ENCODE assay signal across 28 cellular contexts in genomic region chr1:3608154-3608553, GRCh38. TPM values are rescaled to one million over a fixed set of nuclear protein-coding genes. Genes with fewer than 3 reads are reported as not detected.
"Had no signal": no experiment of that assay in that cellular context is flagged by ENCODE, and none has a peak within 500 bp of the region (broad histone marks: within the 10 kb centered on the region; RNA-seq: fewer than 3 reads in every experiment).

No MANE protein-coding gene starts in this region.

- ATAC-seq: gastroesophageal sphincter; left cardiac atrium; lower lobe of right lung; natural killer cell treated with Interleukin-12 subunit alpha and Interleukin-12 subunit beta and Interleukin-15 and Interleukin-18, amount 100 ng/mL, for 72 hours; pancreas; sciatic nerve; stimulated activated memory B cell treated with anti-CD40 and anti-IgM and Interleukin-4, amounts not matched to agents 10 μg/mL and 1 μg/mL and 100 μg/mL, for 72 hours; upper lobe of right lung had no signal

- H3K36me3 Mint-ChIP-seq: memory B cell; natural killer cell treated with Interleukin-12 subunit alpha and Interleukin-12 subunit beta and Interleukin-15 and Interleukin-18, amount 100 ng/mL, for 72 hours; stimulated activated memory B cell treated with anti-CD40 and anti-IgM and Interleukin-4, amounts not matched to agents 10 μg/mL and 1 μg/mL and 100 μg/mL, for 72 hours had no signal

- H3K36me3 ChIP-seq: esophagus muscularis mucosa, gastroesophageal sphincter, left ventricle myocardium inferior, lower lobe of right lung, pancreas, spleen, tibial nerve, upper lobe of right lung, vagina had no signal

- H3K27ac ChIP-seq: dorsolateral prefrontal cortex, epithelial cell of prostate, esophagus muscularis mucosa, gastroesophageal sphincter, left ventricle myocardium inferior, lower lobe of right lung, pancreas, spleen, testis, tibial nerve, upper lobe of right lung, vagina had no signal

- FAIRE-seq: endometrium, kidney, pancreas had no signal

- H3K27ac Mint-ChIP-seq: memory B cell; natural killer cell treated with Interleukin-12 subunit alpha and Interleukin-12 subunit beta and Interleukin-15 and Interleukin-18, amount 100 ng/mL, for 72 hours; stimulated activated memory B cell treated with anti-CD40 and anti-IgM and Interleukin-4, amounts not matched to agents 10 μg/mL and 1 μg/mL and 100 μg/mL, for 72 hours; stimulated activated naive CD8-positive, alpha-beta T cell treated with anti-CD3 and anti-CD28 coated beads, Interleukin-15, Interleukin-2, amounts not matched to agents 100 ng/mL and 50 ng/mL, for 24 hours had no signal

- H3K9me3 ChIP-seq: esophagus muscularis mucosa, gastroesophageal sphincter, left ventricle myocardium inferior, lower lobe of right lung, pancreas, spleen, testis, tibial nerve, upper lobe of right lung, vagina had no signal

- H3K9me3 Mint-ChIP-seq: memory B cell; natural killer cell treated with Interleukin-12 subunit alpha and Interleukin-12 subunit beta and Interleukin-15 and Interleukin-18, amount 100 ng/mL, for 72 hours; stimulated activated memory B cell treated with anti-CD40 and anti-IgM and Interleukin-4, amounts not matched to agents 10 μg/mL and 1 μg/mL and 100 μg/mL, for 72 hours; stimulated activated naive CD8-positive, alpha-beta T cell treated with anti-CD3 and anti-CD28 coated beads, Interleukin-15, Interleukin-2, amounts not matched to agents 100 ng/mL and 50 ng/mL, for 24 hours had no signal

- H3K4me3 ChIP-seq: dorsolateral prefrontal cortex, esophagus muscularis mucosa, gastroesophageal sphincter, left ventricle myocardium inferior, lower lobe of right lung, pancreas, spleen, testis, tibial nerve, upper lobe of right lung, vagina had no signal

- DNase-seq: cortex of kidney; dorsolateral prefrontal cortex; effector memory CD4-positive, alpha-beta T cell; kidney; left cardiac atrium; left ventricle myocardium inferior; lower lobe of right lung; midbrain; spleen; stimulated activated CD4-positive, alpha-beta T cell treated with anti-CD3 and anti-CD28 coated beads, Interleukin-15, amount 100 ng/mL, for 24 hours; stimulated activated CD4-positive, alpha-beta T cell treated with anti-CD3 and anti-CD28 coated beads, Interleukin-1b, Interleukin-23, amount 100 ng/mL, for 48 hours; stimulated activated CD4-positive, alpha-beta T cell treated with anti-CD3 and anti-CD28 coated beads, Interleukin-4, amount 100 ng/mL, for 24 hours; testis; upper lobe of right lung had no signal

- H3K27me3 ChIP-seq: testis had no signal

- H3K4me3 Mint-ChIP-seq: memory B cell; natural killer cell treated with Interleukin-12 subunit alpha and Interleukin-12 subunit beta and Interleukin-15 and Interleukin-18, amount 100 ng/mL, for 72 hours; stimulated activated memory B cell treated with anti-CD40 and anti-IgM and Interleukin-4, amounts not matched to agents 10 μg/mL and 1 μg/mL and 100 μg/mL, for 72 hours; stimulated activated naive CD8-positive, alpha-beta T cell treated with anti-CD3 and anti-CD28 coated beads, Interleukin-15, Interleukin-2, amounts not matched to agents 100 ng/mL and 50 ng/mL, for 24 hours had no signal

RNA-seq across cellular contexts. Expression of gene TP73, which starts 44.2 kb away (rescaled TPM):
- total RNA-seq: esophagus muscularis mucosa, fibroblast of villous mesenchyme, sciatic nerve, skeletal muscle tissue had no signal
